Comparison of ENCODE assay signal across 20 cellular contexts in the genomic region with DNA sequence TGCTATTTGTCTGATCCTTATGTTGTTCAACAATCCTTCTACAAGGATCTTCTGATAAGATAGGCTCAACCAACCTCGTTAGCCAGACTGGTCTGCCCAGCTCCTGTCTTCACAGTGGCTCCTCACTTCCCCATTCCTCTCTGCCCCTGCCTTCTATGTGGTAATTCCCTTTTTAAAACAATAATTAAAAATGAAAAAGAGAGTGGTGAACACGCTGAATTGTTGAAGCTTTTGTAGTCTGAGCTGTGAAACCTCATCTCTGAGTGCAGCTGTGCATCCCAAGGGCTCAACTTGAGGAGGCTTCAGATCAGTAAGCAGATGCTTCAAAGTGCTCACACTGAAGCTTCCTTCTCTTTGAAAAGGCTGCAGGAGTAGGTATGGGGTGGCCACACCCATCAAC.
DNase-seq lines count a peak whose midpoint lies in the region; ATAC-seq, FAIRE-seq and TF ChIP-seq lines count a peak whose summit lies in the region.
"Had no signal": no experiment of that assay in that cellular context is flagged by ENCODE, and none has a peak within 500 bp of the region (broad histone marks: within the 10 kb centered on the region; RNA-seq: fewer than 3 reads in every experiment).

No MANE protein-coding gene starts in this region.

- H3K27ac Mint-ChIP-seq in activated naive CD4-positive, alpha-beta T cell treated with anti-CD3 and anti-CD28 coated beads, Interleukin-2, amount 10 ng/mL, durations not matched to agents 7 days and 5 days, result no peak overlapping the region
- H3K27ac Mint-ChIP-seq in activated naive CD4-positive, alpha-beta T cell treated with anti-CD3 and anti-CD28 coated beads for 36 hours, result no peak overlapping the region
- no peak overlapping the region for H3K27ac Mint-ChIP-seq in activated T-helper 17 cell treated with anti-CD3 and anti-CD28 coated beads, Interleukin-2, amount 50 U/mL, for 72 hours
- H3K27ac Mint-ChIP-seq: stimulated activated effector memory CD8-positive, alpha-beta T cell treated with anti-CD3 and anti-CD28 coated beads, Interleukin-12 subunit alpha, Interleukin-12 subunit beta, amount 100 ng/mL, for 72 hours had no signal

- H3K27ac ChIP-seq in K562 (ENCODE audit: extremely low read depth, low read depth, low read length) (no peak overlapping the region), upper lobe of left lung (peak overlapping the region in 3 of 4 donors; percentile 28 to 63 (median 32))
- H3K27ac ChIP-seq: adrenal gland, coronary artery, vagina had no signal

- no peak overlapping the region for H3K9ac ChIP-seq in K562 (ENCODE audit: insufficient read depth in 1 of 2, low read depth in 2 of 2, low read length in 2 of 2)

- H3K9me3 ChIP-seq in K562 (replicated peaks; ENCODE audit: control insufficient read depth, insufficient read depth, low read depth, low read length) (no peaks in the 10 kb centered on the region), upper lobe of left lung (no peaks in the 10 kb centered on the region)
- H3K9me3 ChIP-seq: adrenal gland, mucosa of descending colon, vagina had no signal

- TF ChIP-seq CTCF in K562 (IDR thresholded peaks at IDR 0.05 in 2 of 3, conservative IDR thresholded peaks at IDR 0.05 in 1 of 3; ENCODE audit: insufficient read depth in 2 of 3, low read depth in 1 of 3, low read length in 3 of 3) (no peak), upper lobe of left lung (IDR thresholded peaks at IDR 0.05) (no peak)

- H3K79me2 ChIP-seq in K562 (ENCODE audit: control insufficient read depth, insufficient read depth, low read length), result no peaks in the 10 kb centered on the region

- H3K4me1 ChIP-seq in K562 (replicated peaks in 1 of 2; ENCODE audit: control insufficient read depth in 2 of 2, insufficient read depth in 2 of 2, low read length in 2 of 2), result peaks cover 0 to 3% of the 10 kb centered on the region in 2 experiments; a peak in 2 of 5 replicates
- peaks cover 17 to 31% (median 29%) of the 10 kb centered on the region in 4 donors for H3K4me1 ChIP-seq in upper lobe of left lung

- TF ChIP-seq EP300 in K562 (IDR thresholded peaks at IDR 0.05; ENCODE audit: low read length), result no peak
- no peak for TF ChIP-seq EP300 in upper lobe of left lung (IDR thresholded peaks at IDR 0.05)

- 9% methylated on average over 2 of the region's 2 CpGs for WGBS in K562 (ENCODE audit: insufficient coverage, low coverage, missing lambda C conversion rate)
- WGBS in upper lobe of left lung, 2 donors, result 22 to 26% methylated on average over 2 of the region's 2 CpGs

- intact Hi-C loops in activated naive CD4-positive, alpha-beta T cell treated with anti-CD3 and anti-CD28 coated beads for 36 hours (cut with micrococcal nuclease), result no loop called here
- intact Hi-C loops in K562 (cut with micrococcal nuclease), result no loop called here

- no peak for TF ChIP-seq POLR2A in K562 (conservative IDR thresholded peaks at IDR 0.05)
- TF ChIP-seq POLR2A in upper lobe of left lung (IDR thresholded peaks at IDR 0.05), result no peak

- CTCF ChIA-PET in activated naive CD4-positive, alpha-beta T cell treated with anti-CD3 and anti-CD28 coated beads, Interleukin-2, amount 10 ng/mL, durations not matched to agents 7 days and 5 days (lab: Charles Lee), result no interaction called here
- CTCF ChIA-PET in activated naive CD4-positive, alpha-beta T cell treated with anti-CD3 and anti-CD28 coated beads for 36 hours (lab: Charles Lee), result interaction anchor here (1.1 kb wide), 1 partner anchor 36 kb away, joined by 3 read pairs; no protein-coding TSS in a partner anchor
- CTCF ChIA-PET in K562 (lab: Yijun Ruan, JAX; ENCODE audit: low intra/inter-chr PET ratio), result no interaction called here

- no peaks in the 10 kb centered on the region for H3K9me1 ChIP-seq in K562 (ENCODE audit: control insufficient read depth, insufficient read depth, low read length)

- POLR2A ChIA-PET in K562 (lab: Yijun Ruan, JAX), result interaction anchor here (0.6 to 2.0 kb wide), 4 partner anchors 19 to 136 kb away, joined by 3 to 6 read pairs (median 3); no protein-coding TSS in a partner anchor

- H3K27me3 Mint-ChIP-seq in activated naive CD4-positive, alpha-beta T cell treated with anti-CD3 and anti-CD28 coated beads, Interleukin-2, amount 10 ng/mL, durations not matched to agents 7 days and 5 days, result peaks cover 4% of the 10 kb centered on the region
- no peaks in the 10 kb centered on the region for H3K27me3 Mint-ChIP-seq in activated naive CD4-positive, alpha-beta T cell treated with anti-CD3 and anti-CD28 coated beads for 36 hours (ENCODE audit: low read depth)
- H3K27me3 Mint-ChIP-seq in activated T-helper 17 cell treated with anti-CD3 and anti-CD28 coated beads, Interleukin-2, amount 50 U/mL, for 72 hours, result peaks cover 5% of the 10 kb centered on the region

- TF ChIP-seq RAD21 in K562 (CRISPR knock-in tag; conservative IDR thresholded peaks at IDR 0.05 in 1 of 2, IDR thresholded peaks at IDR 0.05 in 1 of 2), result no peak

- FAIRE-seq in K562 (lab: Jason Lieb, UNC), result no peak
- FAIRE-seq: GM12892, H54 had no signal

- H3K4me3 ChIP-seq in K562, result no peak overlapping the region
- H3K4me3 ChIP-seq in upper lobe of left lung, result no peak overlapping the region
- H3K4me3 ChIP-seq: adrenal gland, coronary artery, mucosa of descending colon, vagina had no signal

- no peak for ATAC-seq in K562
- peak; percentile 50 to 51 for ATAC-seq in upper lobe of left lung (ENCODE audit: low FRiP score in 2 of 2)
- ATAC-seq in activated T-helper 17 cell treated with anti-CD3 and anti-CD28 coated beads, Interleukin-2, amount 50 U/mL, for 72 hours (replicated peaks), result no peak
- ATAC-seq: mucosa of descending colon; stimulated activated effector memory CD8-positive, alpha-beta T cell treated with anti-CD3 and anti-CD28 coated beads, Interleukin-12 subunit alpha, Interleukin-12 subunit beta, amount 100 ng/mL, for 72 hours had no signal

- H3K4me1 Mint-ChIP-seq in activated naive CD4-positive, alpha-beta T cell treated with anti-CD3 and anti-CD28 coated beads, Interleukin-2, amount 10 ng/mL, durations not matched to agents 7 days and 5 days, result peaks cover 54% of the 10 kb centered on the region
- peaks cover 35% of the 10 kb centered on the region for H3K4me1 Mint-ChIP-seq in activated naive CD4-positive, alpha-beta T cell treated with anti-CD3 and anti-CD28 coated beads for 36 hours (ENCODE audit: low read depth)
- H3K4me1 Mint-ChIP-seq in activated T-helper 17 cell treated with anti-CD3 and anti-CD28 coated beads, Interleukin-2, amount 50 U/mL, for 72 hours, result peaks cover 14% of the 10 kb centered on the region

- no peaks in the 10 kb centered on the region for H3K36me3 ChIP-seq in K562 (ENCODE audit: control insufficient read depth, insufficient read depth, low read length)
- H3K36me3 ChIP-seq in upper lobe of left lung, result no peaks in the 10 kb centered on the region
- H3K36me3 ChIP-seq: adrenal gland, vagina had no signal

- BruUV-seq in K562 (replicated peaks; lab: Mats Ljungman, UMichigan), result no TSS peak

- H2AFZ ChIP-seq in K562 (ENCODE audit: low read depth, low read length), result no peak overlapping the region

- H3K27me3 ChIP-seq in K562 (ENCODE audit: control insufficient read depth in 2 of 2, insufficient read depth in 2 of 2, low read length in 2 of 2) (no peaks in the 10 kb centered on the region), upper lobe of left lung (no peaks in the 10 kb centered on the region)
- H3K27me3 ChIP-seq: adrenal gland, vagina had no signal

- peak; percentile 25 for DNase-seq in activated naive CD4-positive, alpha-beta T cell treated with anti-CD3 and anti-CD28 coated beads, Interleukin-2, amount 10 ng/mL, durations not matched to agents 7 days and 5 days
- no peak for DNase-seq in activated naive CD4-positive, alpha-beta T cell treated with anti-CD3 and anti-CD28 coated beads for 36 hours
- DNase-seq in NOMO-1 (lab: John Stamatoyannopoulos, UW; ENCODE audit: unreplicated experiment in 2 of 2) (peak; percentile 58 to 71), K562 (ENCODE audit: extremely low read depth in 1 of 4, low spot score in 3 of 4) (no peak), upper lobe of left lung (peak in 1 of 2 donors; percentile 34)
- no peak for DNase-seq in effector CD8-positive, alpha-beta T cell (lab: John Stamatoyannopoulos, UW)
- no peak for DNase-seq in activated CD8-positive, alpha-beta memory T cell treated with anti-CD3 and anti-CD28 coated beads, Interleukin-2, amount 50 U/mL, for 4 hours
- DNase-seq: adrenal gland; DMS 273 treated with DMSO at 0.1 percent for 48 hours; mucosa of descending colon; NCI-H1092 treated with DMSO at 0.1 percent for 48 hours; NCI-H510A treated with DMSO at 0.1 percent for 48 hours; SHP77; stimulated activated CD4-positive, alpha-beta T cell treated with anti-CD3 and anti-CD28 coated beads, Interleukin-2, amount 100 ng/mL, for 24 hours had no signal

- no peak overlapping the region for H3K4me3 Mint-ChIP-seq in activated naive CD4-positive, alpha-beta T cell treated with anti-CD3 and anti-CD28 coated beads, Interleukin-2, amount 10 ng/mL, durations not matched to agents 7 days and 5 days
- H3K4me3 Mint-ChIP-seq in activated naive CD4-positive, alpha-beta T cell treated with anti-CD3 and anti-CD28 coated beads for 36 hours, result no peak overlapping the region
- H3K4me3 Mint-ChIP-seq in activated T-helper 17 cell treated with anti-CD3 and anti-CD28 coated beads, Interleukin-2, amount 50 U/mL, for 72 hours, result no peak overlapping the region
- H3K4me3 Mint-ChIP-seq: stimulated activated effector memory CD8-positive, alpha-beta T cell treated with anti-CD3 and anti-CD28 coated beads, Interleukin-12 subunit alpha, Interleukin-12 subunit beta, amount 100 ng/mL, for 72 hours had no signal

- H4K20me1 ChIP-seq in K562 (replicated peaks; ENCODE audit: control insufficient read depth, insufficient read depth, low read length), result no peaks in the 10 kb centered on the region

- no peak overlapping the region for H3K4me2 ChIP-seq in K562 (ENCODE audit: insufficient read depth, low read length)

- in situ Hi-C loops in K562 (cut with MboI), result no loop called here

- peaks cover under 1% of the 10 kb centered on the region for H3K9me3 Mint-ChIP-seq in activated naive CD4-positive, alpha-beta T cell treated with anti-CD3 and anti-CD28 coated beads, Interleukin-2, amount 10 ng/mL, durations not matched to agents 7 days and 5 days
- H3K9me3 Mint-ChIP-seq in activated naive CD4-positive, alpha-beta T cell treated with anti-CD3 and anti-CD28 coated beads for 36 hours, result no peaks in the 10 kb centered on the region
- no peaks in the 10 kb centered on the region for H3K9me3 Mint-ChIP-seq in activated T-helper 17 cell treated with anti-CD3 and anti-CD28 coated beads, Interleukin-2, amount 50 U/mL, for 72 hours
- H3K9me3 Mint-ChIP-seq: stimulated activated effector memory CD8-positive, alpha-beta T cell treated with anti-CD3 and anti-CD28 coated beads, Interleukin-12 subunit alpha, Interleukin-12 subunit beta, amount 100 ng/mL, for 72 hours had no signal

- H3K36me3 Mint-ChIP-seq in activated naive CD4-positive, alpha-beta T cell treated with anti-CD3 and anti-CD28 coated beads, Interleukin-2, amount 10 ng/mL, durations not matched to agents 7 days and 5 days, result no peaks in the 10 kb centered on the region
- no peaks in the 10 kb centered on the region for H3K36me3 Mint-ChIP-seq in activated naive CD4-positive, alpha-beta T cell treated with anti-CD3 and anti-CD28 coated beads for 36 hours (ENCODE audit: low read depth)
- H3K36me3 Mint-ChIP-seq in activated T-helper 17 cell treated with anti-CD3 and anti-CD28 coated beads, Interleukin-2, amount 50 U/mL, for 72 hours (ENCODE audit: low read depth), result no peaks in the 10 kb centered on the region
- H3K36me3 Mint-ChIP-seq: stimulated activated effector memory CD8-positive, alpha-beta T cell treated with anti-CD3 and anti-CD28 coated beads, Interleukin-12 subunit alpha, Interleukin-12 subunit beta, amount 100 ng/mL, for 72 hours had no signal

Comparison
In these comparisons a context has a peak if more than half of its experiments do, and no peak if none do; other contexts are left out.
1. DNase-seq: peak in activated naive CD4-positive, alpha-beta T cell treated with anti-CD3 and anti-CD28 coated beads, Interleukin-2, amount 10 ng/mL, durations not matched to agents 7 days and 5 days (single experiment) and NOMO-1 (2 of 2); none in activated naive CD4-positive, alpha-beta T cell treated with anti-CD3 and anti-CD28 coated beads for 36 hours (single experiment), K562 (0 of 4), effector CD8-positive, alpha-beta T cell (single experiment) and activated CD8-positive, alpha-beta memory T cell treated with anti-CD3 and anti-CD28 coated beads, Interleukin-2, amount 50 U/mL, for 4 hours (single experiment).
2. ATAC-seq: peak in upper lobe of left lung (2 of 2); none in K562 (single experiment) and activated T-helper 17 cell treated with anti-CD3 and anti-CD28 coated beads, Interleukin-2, amount 50 U/mL, for 72 hours (single experiment).